ENCODE assay signal across 10 cellular contexts in the genomic region with DNA sequence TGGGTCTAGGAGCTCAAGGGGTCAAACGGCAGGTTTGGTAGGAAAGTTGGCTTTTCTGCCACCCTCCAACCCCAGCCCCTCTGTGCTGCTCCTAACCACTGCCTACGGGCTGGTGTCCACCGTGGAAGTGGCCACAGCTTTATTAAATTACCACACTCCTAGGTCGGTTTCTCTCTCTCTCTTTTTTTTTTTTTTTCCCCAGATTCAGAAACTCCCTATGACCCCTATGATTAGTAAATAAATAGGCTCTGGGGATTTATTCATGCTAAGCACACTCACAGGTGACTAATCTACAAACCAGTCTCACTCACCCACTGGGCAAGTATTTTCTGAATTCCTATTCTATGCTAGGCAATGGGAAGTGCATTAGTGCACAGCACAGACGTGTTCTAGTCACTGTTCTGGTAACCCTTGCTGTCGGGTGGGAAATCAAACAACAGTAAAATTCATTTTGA. TPM values are rescaled to one million over a fixed set of nuclear protein-coding genes. Genes with fewer than 3 reads are reported as not detected.
DNase-seq lines count a peak whose midpoint lies in the region; ATAC-seq, FAIRE-seq and TF ChIP-seq lines count a peak whose summit lies in the region.
"Had no signal": no experiment of that assay in that cellular context is flagged by ENCODE, and none has a peak within 500 bp of the region (broad histone marks: within the 10 kb centered on the region; RNA-seq: fewer than 3 reads in every experiment).

No MANE protein-coding gene starts in this region.

- H3K4me2 ChIP-seq in A549 = peak overlapping the region; percentile 81
- H3K4me2 ChIP-seq in keratinocyte (ENCODE audit: control insufficient read depth, extremely low read depth, insufficient read depth, low read depth, low read length) = peak overlapping the region; percentile 62

- TF ChIP-seq RAD21 in A549 (conservative IDR thresholded peaks at IDR 0.05 in 1 of 2, IDR thresholded peaks at IDR 0.05 in 1 of 2) = no peak

- no peak overlapping the region for H3K4me3 Mint-ChIP-seq in activated CD8-positive, alpha-beta T cell treated with anti-CD3 and anti-CD28 coated beads, Interleukin-2, amount 10 ng/mL, durations not matched to agents 7 days and 5 days

- ATAC-seq in A549 = peak; percentile 70 to 81
- no peak for ATAC-seq in activated CD8-positive, alpha-beta T cell treated with anti-CD3 and anti-CD28 coated beads, Interleukin-2, amount 10 ng/mL, durations not matched to agents 7 days and 5 days
- no peak for ATAC-seq in HG03439 (IDR thresholded peaks at IDR 0.05; ENCODE audit: unreplicated experiment)
- no peak for ATAC-seq in HG03571 (IDR thresholded peaks at IDR 0.05; ENCODE audit: unreplicated experiment)

- POLR2A ChIA-PET in A549 (lab: Yijun Ruan, JAX) = interaction anchor here (0.5 to 3.0 kb wide), 8 partner anchors 8 to 87 kb away, joined by 3 to 18 read pairs (median 4); a partner anchor contains a TSS
- POLR2A ChIA-PET in activated CD8-positive, alpha-beta T cell treated with anti-CD3 and anti-CD28 coated beads, Interleukin-2, amount 10 ng/mL, durations not matched to agents 7 days and 5 days (lab: Charles Lee) = interaction anchor here (0.7 to 3.2 kb wide), 4 partner anchors 17 to 88 kb away, joined by 3 to 13 read pairs (median 3); no protein-coding TSS in a partner anchor

- FAIRE-seq in A549 (lab: Jason Lieb, UNC) = no peak
- peak; percentile 75 for FAIRE-seq in keratinocyte (lab: Jason Lieb, UNC)
- FAIRE-seq: colon had no signal

- no peaks in the 10 kb centered on the region for H3K27me3 ChIP-seq in keratinocyte (ENCODE audit: control insufficient read depth, extremely low read depth, insufficient read depth, low read length)

- H3K9me3 Mint-ChIP-seq in activated CD8-positive, alpha-beta T cell treated with anti-CD3 and anti-CD28 coated beads, Interleukin-2, amount 10 ng/mL, durations not matched to agents 7 days and 5 days (ENCODE audit: insufficient read depth) = no peaks in the 10 kb centered on the region

- H3K36me3 Mint-ChIP-seq in activated CD8-positive, alpha-beta T cell treated with anti-CD3 and anti-CD28 coated beads, Interleukin-2, amount 10 ng/mL, durations not matched to agents 7 days and 5 days (ENCODE audit: low read depth) = peaks cover 14% of the 10 kb centered on the region

- H4K20me1 ChIP-seq in keratinocyte (ENCODE audit: control insufficient read depth, extremely low read depth, insufficient read depth, low read length) = no peaks in the 10 kb centered on the region

- peak overlapping the region; percentile 41 for H3K27ac Mint-ChIP-seq in activated CD8-positive, alpha-beta T cell treated with anti-CD3 and anti-CD28 coated beads, Interleukin-2, amount 10 ng/mL, durations not matched to agents 7 days and 5 days

- H3K4me1 Mint-ChIP-seq in activated CD8-positive, alpha-beta T cell treated with anti-CD3 and anti-CD28 coated beads, Interleukin-2, amount 10 ng/mL, durations not matched to agents 7 days and 5 days (ENCODE audit: low read depth) = peaks cover 72% of the 10 kb centered on the region

- TF ChIP-seq EP300 in A549 (IDR thresholded peaks at IDR 0.05) = no peak

- TF ChIP-seq POLR2A in A549 (IDR thresholded peaks at IDR 0.05; ENCODE audit: low read length) = no peak

- H3K79me2 ChIP-seq in keratinocyte (ENCODE audit: control insufficient read depth, insufficient read depth, low read length) = no peaks in the 10 kb centered on the region

- CTCF ChIA-PET in A549 (lab: Yijun Ruan, JAX) = interaction anchor here (0.6 to 5.3 kb wide), 8 partner anchors 8 to 407 kb away, joined by 3 to 74 read pairs (median 4); a partner anchor contains a TSS
- CTCF ChIA-PET in activated CD8-positive, alpha-beta T cell treated with anti-CD3 and anti-CD28 coated beads, Interleukin-2, amount 10 ng/mL, durations not matched to agents 7 days and 5 days (lab: Charles Lee) = interaction anchor here (1.0 to 5.5 kb wide), 8 partner anchors 9 to 408 kb away, joined by 3 to 80 read pairs (median 8); a partner anchor contains a TSS

- H3K27me3 Mint-ChIP-seq in activated CD8-positive, alpha-beta T cell treated with anti-CD3 and anti-CD28 coated beads, Interleukin-2, amount 10 ng/mL, durations not matched to agents 7 days and 5 days (ENCODE audit: low read depth) = no peaks in the 10 kb centered on the region

- 3% methylated on average over 6 of the region's 6 CpGs for whole genome bisulfite sequencing in A549 (ENCODE audit: missing lambda C conversion rate)

- no peak for TF ChIP-seq CTCF in A549 (IDR thresholded peaks at IDR 0.05)
- no peak for TF ChIP-seq CTCF in keratinocyte (optimal IDR thresholded peaks at IDR 0.05 in 1 of 3, IDR thresholded peaks at IDR 0.05 in 1 of 3, conservative IDR thresholded peaks at IDR 0.05 in 1 of 3; ENCODE audit: extremely low read depth in 1 of 3, insufficient read depth in 2 of 3, low read length in 3 of 3)

- H3K4me1 ChIP-seq in A549 = peaks cover 78% of the 10 kb centered on the region
- peaks cover 32% of the 10 kb centered on the region for H3K4me1 ChIP-seq in keratinocyte (ENCODE audit: control insufficient read depth, extremely low read depth, insufficient read depth, low read length)

- H3K27ac ChIP-seq in A549 (peak overlapping the region; percentile 89 to 90), keratinocyte (ENCODE audit: control insufficient read depth, insufficient read depth, low read length) (peak overlapping the region; percentile 97)

- H3K4me3 ChIP-seq in A549 (peak overlapping the region; percentile 23; the same call in 1 of the 3 replicates), keratinocyte (ENCODE audit: control insufficient read depth in 2 of 3, extremely low read depth in 1 of 3, insufficient read depth in 2 of 3, low read depth in 1 of 3, low read length in 3 of 3) (peak overlapping the region in 2 of 3 experiments; percentile 9 to 29)

- no peak overlapping the region for H2AFZ ChIP-seq in keratinocyte (ENCODE audit: control insufficient read depth, low read length)

- no peaks in the 10 kb centered on the region for H3K36me3 ChIP-seq in keratinocyte (ENCODE audit: control insufficient read depth in 2 of 2, extremely low read depth in 1 of 2, insufficient read depth in 2 of 2, low read length in 2 of 2)

- dilution Hi-C loops in keratinocyte (cut with MboI; ENCODE audit: extremely low pct_ligation_motif_present, low sequenced_read_pairs) = no loop called here

- DNase-seq in A549 (ENCODE audit: low read depth in 1 of 2, low spot score in 1 of 2) = peak; percentile 86 to 88
- DNase-seq in GM03348 (ENCODE audit: low spot score) = peak; percentile 73
- no peak for DNase-seq in activated CD8-positive, alpha-beta T cell treated with anti-CD3 and anti-CD28 coated beads, Interleukin-2, amount 10 ng/mL, durations not matched to agents 7 days and 5 days
- DNase-seq in keratinocyte (ENCODE audit: low read depth, low spot score) = no peak
- no peak for DNase-seq in RPMI8226
- no peak for DNase-seq in DMS114 treated with DMSO at 0.1 percent for 48 hours (lab: John Stamatoyannopoulos, UW; ENCODE audit: unreplicated experiment)
- DNase-seq: activated CD4-positive, alpha-beta T cell treated with anti-CD3 and anti-CD28 coated beads for 1 hour had no signal

- H3K9me1 ChIP-seq in keratinocyte (ENCODE audit: control insufficient read depth, extremely low read depth, insufficient read depth, low read length) = no peaks in the 10 kb centered on the region

- no peaks in the 10 kb centered on the region for H3K9me3 ChIP-seq in A549
- H3K9me3 ChIP-seq in keratinocyte (ENCODE audit: control insufficient read depth, low read depth, low read length) = no peaks in the 10 kb centered on the region

- peak overlapping the region; percentile 83 for H3K9ac ChIP-seq in keratinocyte (ENCODE audit: control insufficient read depth, extremely low read depth, insufficient read depth, low read length)

TF ChIP-seq in A549, 52 proteins besides CTCF, POLR2A, EP300 and RAD21 (continues in another document):
- TF ChIP-seq POLR2AphosphoS2 (conservative IDR thresholded peaks at IDR 0.05; ENCODE audit: low read length) (no peak), NPAS2 (CRISPR knock-in tag; IDR thresholded peaks at IDR 0.05; ENCODE audit: borderline replicate concordance) (no peak)

RNA-seq across cellular contexts. Expression of a gene that starts 8.7 kb away (rescaled TPM):
- polyA plus RNA-seq in A549 (2011; rRNA removed) (118 and 144 TPM in 2 replicates), A549 (2017; fragmentation: RNase III; extraction: RNeasy Plus Mini Kit Qiagen cat#74134 plus additional on column Dnase treatment) (81.6 to 87.3 TPM (median 83.8 TPM) in 3 replicates), keratinocyte (52.9 to 92.6 TPM (median 90.2 TPM) in 3 replicates)
- polyA plus RNA-seq in A549 (2012; cell fraction: cytosol; rRNA removed) = 56.1 and 57.2 TPM in 2 replicates
- polyA plus RNA-seq in A549 (2012; cell fraction: nucleus; rRNA removed) = 63.1 and 116 TPM in 2 replicates
- 68.9 and 74.6 TPM in 2 replicates for polyA minus RNA-seq in A549 (2011; rRNA and poly(A)+ RNA removed)
- total RNA-seq in activated CD8-positive, alpha-beta T cell treated with anti-CD3 and anti-CD28 coated beads, Interleukin-2, amount 10 ng/mL, durations not matched to agents 7 days and 5 days = 10 to 100 TPM; 56.8 to 57.8 TPM
- polyA plus RNA-seq in keratinocyte (2011; ENCODE audit: low read depth) = 28.2 TPM
- polyA plus RNA-seq in keratinocyte (2011; cell fraction: cytosol; rRNA removed) = 62.7 and 107 TPM in 2 replicates
- 129 and 167 TPM in 2 replicates for polyA plus RNA-seq in keratinocyte (2011; cell fraction: nucleus; rRNA removed)
- polyA plus RNA-seq in keratinocyte (2012; ENCODE audit: low replicate concordance) = 53.1 and 62.8 TPM in 2 replicates
- 41.9 to 55.1 TPM (median 42.5 TPM) in 3 replicates for polyA minus RNA-seq in keratinocyte
- 34.1 TPM for polyA minus RNA-seq in keratinocyte (2011; cell fraction: cytosol; rRNA and poly(A)+ RNA removed)
- 33.2 and 61.5 TPM in 2 replicates for polyA minus RNA-seq in keratinocyte (2011; cell fraction: nucleus; rRNA and poly(A)+ RNA removed)

RNA-seq across cellular contexts. Expression of a gene that starts 19.0 kb away (rescaled TPM):
- polyA plus RNA-seq in A549 (2011; rRNA removed) (0.93 and 1.3 TPM in 2 replicates), A549 (2017; fragmentation: RNase III; extraction: RNeasy Plus Mini Kit Qiagen cat#74134 plus additional on column Dnase treatment) (0.42 to 0.46 TPM (median 0.44 TPM) in 3 replicates), keratinocyte (0.34 to 0.36 TPM (median 0.34 TPM) in 3 replicates)
- polyA plus RNA-seq in A549 (2012; cell fraction: cytosol; rRNA removed) = 0.21 and 0.26 TPM in 2 replicates
- polyA plus RNA-seq in A549 (2012; cell fraction: nucleus; rRNA removed) = 0.10 and 0.31 TPM in 2 replicates
- polyA minus RNA-seq in A549 (2011; rRNA and poly(A)+ RNA removed) = 1.1 and 1.3 TPM in 2 replicates
- total RNA-seq in activated CD8-positive, alpha-beta T cell treated with anti-CD3 and anti-CD28 coated beads, Interleukin-2, amount 10 ng/mL, durations not matched to agents 7 days and 5 days = 10 to 100 TPM; 11.0 to 11.1 TPM
- polyA plus RNA-seq in keratinocyte (2011; ENCODE audit: low read depth) = 0.05 TPM
- polyA plus RNA-seq in keratinocyte (2011; cell fraction: cytosol; rRNA removed) = 0.17 and 0.40 TPM in 2 replicates
- polyA plus RNA-seq in keratinocyte (2011; cell fraction: nucleus; rRNA removed) = 0.34 and 0.36 TPM in 2 replicates
- polyA plus RNA-seq in keratinocyte (2012; ENCODE audit: low replicate concordance) = 0.22 and 0.34 TPM in 2 replicates
- 0.26 to 0.33 TPM (median 0.26 TPM) in 3 replicates for polyA minus RNA-seq in keratinocyte
- polyA minus RNA-seq in keratinocyte (2011; cell fraction: cytosol; rRNA and poly(A)+ RNA removed) = 0.58 TPM
- polyA minus RNA-seq in keratinocyte (2011; cell fraction: nucleus; rRNA and poly(A)+ RNA removed) = 0.31 and 0.32 TPM in 2 replicates

Comparison
In these comparisons a context has a peak if more than half of its experiments do, and no peak if none do; other contexts are left out.
1. ATAC-seq: peak in A549 (2 of 2); none in activated CD8-positive, alpha-beta T cell treated with anti-CD3 and anti-CD28 coated beads, Interleukin-2, amount 10 ng/mL, durations not matched to agents 7 days and 5 days (single experiment), HG03439 (single experiment) and HG03571 (single experiment).
2. DNase-seq: peak in A549 (2 of 2) and GM03348 (single experiment); none in activated CD8-positive, alpha-beta T cell treated with anti-CD3 and anti-CD28 coated beads, Interleukin-2, amount 10 ng/mL, durations not matched to agents 7 days and 5 days (single experiment), keratinocyte (single experiment), RPMI8226 (single experiment) and DMS114 treated with DMSO at 0.1 percent for 48 hours (single experiment).